In genomic region chr3:102085431-102086226, GRCh38 we compare ENCODE assay signal across 18 cellular contexts.
DNase-seq lines count a peak whose midpoint lies in the region; ATAC-seq and TF ChIP-seq lines count a peak whose summit lies in the region.
"Had no signal": no experiment of that assay in that cellular context is flagged by ENCODE, and none has a peak within 500 bp of the region (broad histone marks: within the 10 kb centered on the region; RNA-seq: fewer than 3 reads in every experiment).

No MANE protein-coding gene starts in this region.

- H3K4me3 ChIP-seq in HEK293 (ENCODE audit: low read depth, low read length), result no peak overlapping the region
- H3K4me3 ChIP-seq: BLaER1, heart right ventricle, Peyer's patch, right atrium auricular region had no signal

- no peak overlapping the region for H3K4me3 Mint-ChIP-seq in activated T-helper 1 cell treated with anti-CD3 and anti-CD28 coated beads, Interleukin-12 subunit alpha, Interleukin-12 subunit beta, Interleukin-2, Interleukin-4 antibody, amounts not matched to agents 30 ng/mL and 10 ng/mL and 1 ng/mL, durations not matched to agents 14 hours and 24 hours and 36 hours
- H3K4me3 Mint-ChIP-seq: central memory CD8-positive, alpha-beta T cell had no signal

- DNase-seq in EH (ENCODE audit: low read depth) (peak; percentile 81), omental fat pad (ENCODE audit: low spot score) (no peak), medulla oblongata (ENCODE audit: extremely low spot score) (no peak), NOMO-1 (lab: John Stamatoyannopoulos, UW; ENCODE audit: unreplicated experiment in 2 of 2) (no peak), DMS79 (lab: John Stamatoyannopoulos, UW) (no peak)
- DNase-seq in activated T-helper 1 cell treated with anti-CD3 and anti-CD28 coated beads, Interleukin-12 subunit alpha, Interleukin-12 subunit beta, Interleukin-2, Interleukin-4 antibody, amounts not matched to agents 30 ng/mL and 10 ng/mL and 1 ng/mL, durations not matched to agents 14 hours and 24 hours and 36 hours (ENCODE audit: low spot score), result no peak
- DNase-seq: amygdala; effector CD8-positive, alpha-beta T cell; HCEC 1CT; heart right ventricle; NCI-H187; NCI-H510A treated with DMSO at 0.1 percent for 48 hours; Peyer's patch had no signal

- no peak overlapping the region for H3K27ac ChIP-seq in HEK293 (ENCODE audit: extremely low read depth, low read depth, low read length)
- H3K27ac ChIP-seq: BLaER1, heart right ventricle, Peyer's patch, right atrium auricular region had no signal

- no peaks in the 10 kb centered on the region for H3K36me3 ChIP-seq in HEK293 (ENCODE audit: control insufficient read depth in 2 of 2, insufficient read depth in 1 of 2, low read length in 2 of 2)
- H3K36me3 ChIP-seq: BLaER1, heart right ventricle, Peyer's patch, right atrium auricular region had no signal

- intact Hi-C loops in activated T-helper 1 cell treated with anti-CD3 and anti-CD28 coated beads, Interleukin-12 subunit alpha, Interleukin-12 subunit beta, Interleukin-2, Interleukin-4 antibody, amounts not matched to agents 30 ng/mL and 10 ng/mL and 1 ng/mL, durations not matched to agents 14 hours and 24 hours and 36 hours (cut with micrococcal nuclease), result loop anchor here (2.0 kb wide), 2 partner anchors 17 to 259 kb away; no protein-coding TSS in a partner anchor

- no peak for TF ChIP-seq CTCF in HEK293 (tag by site-specific recombination; IDR thresholded peaks at IDR 0.05)
- no peak for TF ChIP-seq CTCF in omental fat pad (IDR thresholded peaks at IDR 0.05)

- CTCF ChIA-PET in HEK293 (lab: Yijun Ruan, JAX), result no interaction called here

- peak; percentile 63 for ATAC-seq in omental fat pad (ENCODE audit: low FRiP score)
- ATAC-seq in GM18520 (IDR thresholded peaks at IDR 0.05; ENCODE audit: unreplicated experiment), result no peak
- ATAC-seq: heart right ventricle had no signal

- no peaks in the 10 kb centered on the region for H3K9me3 ChIP-seq in HEK293 (ENCODE audit: control insufficient read depth, insufficient read depth, low read depth, low read length)
- H3K9me3 ChIP-seq: BLaER1, heart right ventricle, Peyer's patch, right atrium auricular region had no signal

- H3K27me3 Mint-ChIP-seq in activated T-helper 1 cell treated with anti-CD3 and anti-CD28 coated beads, Interleukin-12 subunit alpha, Interleukin-12 subunit beta, Interleukin-2, Interleukin-4 antibody, amounts not matched to agents 30 ng/mL and 10 ng/mL and 1 ng/mL, durations not matched to agents 14 hours and 24 hours and 36 hours (ENCODE audit: insufficient read depth), result peaks cover 9% of the 10 kb centered on the region

- H3K27ac Mint-ChIP-seq in activated T-helper 1 cell treated with anti-CD3 and anti-CD28 coated beads, Interleukin-12 subunit alpha, Interleukin-12 subunit beta, Interleukin-2, Interleukin-4 antibody, amounts not matched to agents 30 ng/mL and 10 ng/mL and 1 ng/mL, durations not matched to agents 14 hours and 24 hours and 36 hours, result peak overlapping the region; percentile 13

- peaks cover 5% of the 10 kb centered on the region for H3K4me1 ChIP-seq in HEK293 (ENCODE audit: control insufficient read depth, insufficient read depth, low read length)
- H3K4me1 ChIP-seq: BLaER1 had no signal

- peaks cover 6% of the 10 kb centered on the region for H3K36me3 Mint-ChIP-seq in activated T-helper 1 cell treated with anti-CD3 and anti-CD28 coated beads, Interleukin-12 subunit alpha, Interleukin-12 subunit beta, Interleukin-2, Interleukin-4 antibody, amounts not matched to agents 30 ng/mL and 10 ng/mL and 1 ng/mL, durations not matched to agents 14 hours and 24 hours and 36 hours (ENCODE audit: low read depth)

- POLR2A ChIA-PET in HEK293 (lab: Yijun Ruan, JAX), result no interaction called here

- H3K4me1 Mint-ChIP-seq in activated T-helper 1 cell treated with anti-CD3 and anti-CD28 coated beads, Interleukin-12 subunit alpha, Interleukin-12 subunit beta, Interleukin-2, Interleukin-4 antibody, amounts not matched to agents 30 ng/mL and 10 ng/mL and 1 ng/mL, durations not matched to agents 14 hours and 24 hours and 36 hours (ENCODE audit: low read depth), result peaks cover 43% of the 10 kb centered on the region
- H3K4me1 Mint-ChIP-seq: central memory CD8-positive, alpha-beta T cell had no signal

- H3K9me3 Mint-ChIP-seq in activated T-helper 1 cell treated with anti-CD3 and anti-CD28 coated beads, Interleukin-12 subunit alpha, Interleukin-12 subunit beta, Interleukin-2, Interleukin-4 antibody, amounts not matched to agents 30 ng/mL and 10 ng/mL and 1 ng/mL, durations not matched to agents 14 hours and 24 hours and 36 hours, result peaks cover 7% of the 10 kb centered on the region
- H3K9me3 Mint-ChIP-seq: central memory CD8-positive, alpha-beta T cell had no signal

TF ChIP-seq in HEK293, 187 proteins besides CTCF, POLR2A, EP300 and RAD21 (continues in another document):
- TF ChIP-seq, protein P1, sequence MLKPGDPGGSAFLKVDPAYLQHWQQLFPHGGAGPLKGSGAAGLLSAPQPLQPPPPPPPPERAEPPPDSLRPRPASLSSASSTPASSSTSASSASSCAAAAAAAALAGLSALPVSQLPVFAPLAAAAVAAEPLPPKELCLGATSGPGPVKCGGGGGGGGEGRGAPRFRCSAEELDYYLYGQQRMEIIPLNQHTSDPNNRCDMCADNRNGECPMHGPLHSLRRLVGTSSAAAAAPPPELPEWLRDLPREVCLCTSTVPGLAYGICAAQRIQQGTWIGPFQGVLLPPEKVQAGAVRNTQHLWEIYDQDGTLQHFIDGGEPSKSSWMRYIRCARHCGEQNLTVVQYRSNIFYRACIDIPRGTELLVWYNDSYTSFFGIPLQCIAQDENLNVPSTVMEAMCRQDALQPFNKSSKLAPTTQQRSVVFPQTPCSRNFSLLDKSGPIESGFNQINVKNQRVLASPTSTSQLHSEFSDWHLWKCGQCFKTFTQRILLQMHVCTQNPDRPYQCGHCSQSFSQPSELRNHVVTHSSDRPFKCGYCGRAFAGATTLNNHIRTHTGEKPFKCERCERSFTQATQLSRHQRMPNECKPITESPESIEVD (tag by site-specific recombination; IDR thresholded peaks at IDR 0.05), result peak; percentile 49
- TF ChIP-seq ZNF423 (tag by site-specific recombination; IDR thresholded peaks at IDR 0.05), result no peak
- no peak for TF ChIP-seq ZNF76 (tag by site-specific recombination; IDR thresholded peaks at IDR 0.05; ENCODE audit: borderline replicate concordance, low read depth)
- peak; percentile 78 for TF ChIP-seq ATF2 (tag by site-specific recombination; IDR thresholded peaks at IDR 0.05; ENCODE audit: low read depth)
- TF ChIP-seq ZSCAN5A (tag by site-specific recombination; IDR thresholded peaks at IDR 0.05), result no peak
- TF ChIP-seq ZNF362 (tag by site-specific recombination; IDR thresholded peaks at IDR 0.05), result peak; percentile 66
- TF ChIP-seq WT1 (tag by site-specific recombination; IDR thresholded peaks at IDR 0.05), result no peak
- TF ChIP-seq ZNF501 (tag by site-specific recombination; IDR thresholded peaks at IDR 0.05), result no peak
- no peak for TF ChIP-seq GLI4 (tag by site-specific recombination; IDR thresholded peaks at IDR 0.05)
- TF ChIP-seq, protein P2, sequence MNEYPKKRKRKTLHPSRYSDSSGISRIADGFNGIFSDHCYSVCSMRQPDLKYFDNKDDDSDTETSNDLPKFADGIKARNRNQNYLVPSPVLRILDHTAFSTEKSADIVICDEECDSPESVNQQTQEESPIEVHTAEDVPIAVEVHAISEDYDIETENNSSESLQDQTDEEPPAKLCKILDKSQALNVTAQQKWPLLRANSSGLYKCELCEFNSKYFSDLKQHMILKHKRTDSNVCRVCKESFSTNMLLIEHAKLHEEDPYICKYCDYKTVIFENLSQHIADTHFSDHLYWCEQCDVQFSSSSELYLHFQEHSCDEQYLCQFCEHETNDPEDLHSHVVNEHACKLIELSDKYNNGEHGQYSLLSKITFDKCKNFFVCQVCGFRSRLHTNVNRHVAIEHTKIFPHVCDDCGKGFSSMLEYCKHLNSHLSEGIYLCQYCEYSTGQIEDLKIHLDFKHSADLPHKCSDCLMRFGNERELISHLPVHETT (tag by site-specific recombination; IDR thresholded peaks at IDR 0.05), result 0 out of 2 replicates have a peak, but pooled peaks have one; percentile 67
- no peak for TF ChIP-seq YY1 (tag by site-specific recombination; IDR thresholded peaks at IDR 0.05)
- peak; percentile 82 for TF ChIP-seq ZNF629 (tag by site-specific recombination; IDR thresholded peaks at IDR 0.05)
- TF ChIP-seq ZSCAN30 (tag by site-specific recombination; IDR thresholded peaks at IDR 0.05), result no peak
- no peak for TF ChIP-seq ZNF514 (tag by site-specific recombination; IDR thresholded peaks at IDR 0.05)
- no peak for TF ChIP-seq ZNF112 (tag by site-specific recombination; IDR thresholded peaks at IDR 0.05)
